ENCODE assay signal across 17 cellular contexts in genomic region chr19:55667511-55667910, GRCh38. TPM values are rescaled to one million over a fixed set of nuclear protein-coding genes. Genes with fewer than 3 reads are reported as not detected.
DNase-seq lines count a peak whose midpoint lies in the region; ATAC-seq and TF ChIP-seq lines count a peak whose summit lies in the region.
"Had no signal": no experiment of that assay in that cellular context is flagged by ENCODE, and none has a peak within 500 bp of the region (broad histone marks: within the 10 kb centered on the region; RNA-seq: fewer than 3 reads in every experiment).

No MANE protein-coding gene starts in this region.

- ATAC-seq in HG03159 (IDR thresholded peaks at IDR 0.05; ENCODE audit: unreplicated experiment) (no peak), body of pancreas (no peak)
- ATAC-seq: CD8-positive, alpha-beta T cell; GM23338 had no signal

- no peak overlapping the region for H3K4me3 ChIP-seq in cardiac muscle cell
- H3K4me3 ChIP-seq in left ventricle myocardium inferior = no peak overlapping the region
- no peak overlapping the region for H3K4me3 ChIP-seq in hepatocyte
- no peak overlapping the region for H3K4me3 ChIP-seq in body of pancreas
- H3K4me3 ChIP-seq: BLaER1, GM23338 had no signal

- peaks cover 80% of the 10 kb centered on the region for H4K20me1 ChIP-seq in hepatocyte (ENCODE audit: insufficient read depth, poor library complexity, severe bottlenecking)

- peaks cover 21% of the 10 kb centered on the region for H3K36me3 Mint-ChIP-seq in activated naive CD8-positive, alpha-beta T cell treated with anti-CD3 and anti-CD28 coated beads for 36 hours

- DNase-seq in cardiac muscle cell (ENCODE audit: low read depth in 1 of 2, low spot score in 1 of 2) (no peak), left ventricle myocardium inferior (no peak), hepatocyte (ENCODE audit: low spot score) (no peak), body of pancreas (no peak)
- DNase-seq in activated naive CD8-positive, alpha-beta T cell treated with anti-CD3 and anti-CD28 coated beads for 36 hours = no peak
- no peak for DNase-seq in stimulated activated CD4-positive, alpha-beta T cell treated with anti-CD3 and anti-CD28 coated beads, Interleukin-4, amount 100 ng/mL, for 24 hours
- DNase-seq: CD8-positive, alpha-beta T cell; GF-D8; HFFc6; Kasumi-1; NCI-H1105; NCI-H1694 treated with DMSO at 0.1 percent for 48 hours; NCI-H345; NCI-H526 treated with DMSO at 0.1 percent for 48 hours had no signal

- H3K4me1 Mint-ChIP-seq in activated naive CD8-positive, alpha-beta T cell treated with anti-CD3 and anti-CD28 coated beads for 36 hours = peaks cover 41% of the 10 kb centered on the region

- no peaks in the 10 kb centered on the region for H3K9me2 ChIP-seq in hepatocyte (replicated peaks; ENCODE audit: insufficient read depth)

- H3K27ac ChIP-seq in cardiac muscle cell = peak overlapping the region; percentile 9
- H3K27ac ChIP-seq in left ventricle myocardium inferior (replicated peaks) = no peak overlapping the region
- peak overlapping the region; percentile 65 for H3K27ac ChIP-seq in hepatocyte
- H3K27ac ChIP-seq in body of pancreas = peak overlapping the region in 1 of 4 donors; percentile 18
- H3K27ac ChIP-seq: BLaER1 had no signal

- H3K9me3 ChIP-seq in cardiac muscle cell (ENCODE audit: low read depth) (no peaks in the 10 kb centered on the region), left ventricle myocardium inferior (replicated peaks) (no peaks in the 10 kb centered on the region), hepatocyte (ENCODE audit: low read depth) (no peaks in the 10 kb centered on the region), body of pancreas (no peaks in the 10 kb centered on the region)
- H3K9me3 ChIP-seq: BLaER1 had no signal

- no peaks in the 10 kb centered on the region for H3K9me3 Mint-ChIP-seq in activated naive CD8-positive, alpha-beta T cell treated with anti-CD3 and anti-CD28 coated beads for 36 hours
- H3K9me3 Mint-ChIP-seq: CD8-positive, alpha-beta T cell; HFFc6 had no signal

- peak overlapping the region; percentile 12 for H3K27ac Mint-ChIP-seq in activated naive CD8-positive, alpha-beta T cell treated with anti-CD3 and anti-CD28 coated beads for 36 hours
- H3K27ac Mint-ChIP-seq: CD8-positive, alpha-beta T cell; GM23338; HFFc6 had no signal

- TF ChIP-seq CTCF in cardiac muscle cell (IDR thresholded peaks at IDR 0.05; ENCODE audit: low read depth, low read length) = no peak
- TF ChIP-seq CTCF in left ventricle myocardium inferior (IDR thresholded peaks at IDR 0.05; ENCODE audit: borderline replicate concordance) = no peak
- TF ChIP-seq CTCF in hepatocyte (IDR thresholded peaks at IDR 0.05; ENCODE audit: poor library complexity) = no peak
- no peak for TF ChIP-seq CTCF in body of pancreas (IDR thresholded peaks at IDR 0.05)

- no peak overlapping the region for H2AFZ ChIP-seq in hepatocyte
- H2AFZ ChIP-seq: GM23338 had no signal

- H3K27me3 ChIP-seq in cardiac muscle cell (no peaks in the 10 kb centered on the region), left ventricle myocardium inferior (ENCODE audit: low read depth) (no peaks in the 10 kb centered on the region), hepatocyte (no peaks in the 10 kb centered on the region), body of pancreas (no peaks in the 10 kb centered on the region)
- H3K27me3 ChIP-seq: BLaER1 had no signal

- peaks cover 52% of the 10 kb centered on the region for H3K36me3 ChIP-seq in cardiac muscle cell
- H3K36me3 ChIP-seq in left ventricle myocardium inferior = peaks cover 84% of the 10 kb centered on the region
- peaks cover 4% of the 10 kb centered on the region for H3K36me3 ChIP-seq in hepatocyte (replicated peaks; ENCODE audit: insufficient read depth, low read depth)
- peaks cover 24 to 58% of the 10 kb centered on the region in 2 donors for H3K36me3 ChIP-seq in body of pancreas (replicated peaks in 1 of 2; ENCODE audit: insufficient read depth in 1 of 2, low read depth in 2 of 2)

- no peak for TF ChIP-seq POLR2A in body of pancreas (IDR thresholded peaks at IDR 0.05)

- no peak overlapping the region for H3K4me3 Mint-ChIP-seq in activated naive CD8-positive, alpha-beta T cell treated with anti-CD3 and anti-CD28 coated beads for 36 hours
- H3K4me3 Mint-ChIP-seq: CD8-positive, alpha-beta T cell; GM23338; HFFc6 had no signal

- H3K4me1 ChIP-seq in cardiac muscle cell (ENCODE audit: low read depth) = no peaks in the 10 kb centered on the region
- peaks cover 37% of the 10 kb centered on the region for H3K4me1 ChIP-seq in left ventricle myocardium inferior
- peaks cover 15% of the 10 kb centered on the region for H3K4me1 ChIP-seq in hepatocyte (ENCODE audit: insufficient read depth)
- peaks cover 11% of the 10 kb centered on the region for H3K4me1 ChIP-seq in body of pancreas

- peaks cover 86% of the 10 kb centered on the region for H3K79me2 ChIP-seq in hepatocyte

- peak overlapping the region; percentile 21 for H3K4me2 ChIP-seq in hepatocyte
- H3K4me2 ChIP-seq: BLaER1, GM23338 had no signal

- intact Hi-C loops in left ventricle myocardium inferior (cut with micrococcal nuclease) (no loop called here), body of pancreas (cut with DNase I) (no loop called here)

- WGBS in hepatocyte (ENCODE audit: low lambda C conversion rate, missing lambda C conversion rate) = 84% methylated on average over 12 of the region's 12 CpGs
- 84 to 90% methylated on average over 9 to 12 of the region's 12 CpGs for WGBS in body of pancreas, 2 donors

- H3K27me3 Mint-ChIP-seq in activated naive CD8-positive, alpha-beta T cell treated with anti-CD3 and anti-CD28 coated beads for 36 hours = no peaks in the 10 kb centered on the region

RNA-seq across cellular contexts. Expression of gene EPN1, which starts 7.5 kb away (rescaled TPM):
- total RNA-seq in cardiac muscle cell (144 and 164 TPM in 2 replicates), left ventricle myocardium inferior (205 TPM), hepatocyte (40.2 and 74.8 TPM in 2 replicates), body of pancreas (10 to 100 TPM; 52.1 to 52.4 TPM)
- polyA plus RNA-seq in cardiac muscle cell (151 and 173 TPM in 2 replicates), hepatocyte (154 and 165 TPM in 2 replicates)
- 10 to 100 TPM; 37.1 to 39.5 TPM for total RNA-seq in activated naive CD8-positive, alpha-beta T cell treated with anti-CD3 and anti-CD28 coated beads for 36 hours

RNA-seq across cellular contexts. Expression of gene U2AF2, which starts 12.7 kb away (rescaled TPM):
- total RNA-seq in cardiac muscle cell = 170 and 187 TPM in 2 replicates
- polyA plus RNA-seq in cardiac muscle cell = 13.4 and 16.3 TPM in 2 replicates
- total RNA-seq in left ventricle myocardium inferior = 74.0 TPM
- total RNA-seq in activated naive CD8-positive, alpha-beta T cell treated with anti-CD3 and anti-CD28 coated beads for 36 hours = 100 to 1,000 TPM; 341 to 345 TPM
- total RNA-seq in hepatocyte = 94.6 and 99.6 TPM in 2 replicates
- 16.1 and 18.0 TPM in 2 replicates for polyA plus RNA-seq in hepatocyte
- 100 to 1,000 TPM in 1 of 2 donors, 10 to 100 TPM in 1; 53.4 to 106 TPM for total RNA-seq in body of pancreas

RNA-seq across cellular contexts. Expression of gene CCDC106, which starts 19.5 kb away (rescaled TPM):
- total RNA-seq in cardiac muscle cell (42.4 and 49.2 TPM in 2 replicates), left ventricle myocardium inferior (14.6 TPM), hepatocyte (13.0 and 18.3 TPM in 2 replicates), body of pancreas (10 to 100 TPM in 1 of 2 donors, 1 to 10 TPM in 1; 5.9 to 15.0 TPM)
- polyA plus RNA-seq in cardiac muscle cell (40.6 and 43.5 TPM in 2 replicates), hepatocyte (30.5 and 31.7 TPM in 2 replicates)
- total RNA-seq in activated naive CD8-positive, alpha-beta T cell treated with anti-CD3 and anti-CD28 coated beads for 36 hours = 10 to 100 TPM; 10.9 to 12.0 TPM

RNA-seq across cellular contexts. Expression of gene ZNF581, which starts 24.1 kb away (rescaled TPM):
- 28.4 and 42.0 TPM in 2 replicates for total RNA-seq in cardiac muscle cell
- polyA plus RNA-seq in cardiac muscle cell = 22.3 and 28.7 TPM in 2 replicates
- total RNA-seq in left ventricle myocardium inferior = 7.1 TPM
- 10 to 100 TPM; 39.9 to 42.3 TPM for total RNA-seq in activated naive CD8-positive, alpha-beta T cell treated with anti-CD3 and anti-CD28 coated beads for 36 hours
- 12.2 and 17.3 TPM in 2 replicates for total RNA-seq in hepatocyte
- 14.2 and 22.5 TPM in 2 replicates for polyA plus RNA-seq in hepatocyte
- total RNA-seq in body of pancreas = 10 to 100 TPM; 16.8 to 20.2 TPM

RNA-seq across cellular contexts. Expression of gene ZNF580, which starts 26.7 kb away (rescaled TPM):
- 78.4 and 84.9 TPM in 2 replicates for total RNA-seq in cardiac muscle cell
- 104 and 124 TPM in 2 replicates for polyA plus RNA-seq in cardiac muscle cell
- total RNA-seq in left ventricle myocardium inferior = 11.8 TPM
- 10 to 100 TPM; 29.6 to 30.6 TPM for total RNA-seq in activated naive CD8-positive, alpha-beta T cell treated with anti-CD3 and anti-CD28 coated beads for 36 hours
- 6.1 and 10.1 TPM in 2 replicates for total RNA-seq in hepatocyte
- polyA plus RNA-seq in hepatocyte = 53.8 and 71.5 TPM in 2 replicates
- 10 to 100 TPM; 29.7 to 36.1 TPM for total RNA-seq in body of pancreas
